2 cellular contexts compared by ENCODE assay signal in genomic region chr1:227297073-227297793, GRCh38.
TF ChIP-seq lines count a peak whose summit lies in the region.

No MANE protein-coding gene starts in this region.

TF ChIP-seq in K562, 482 proteins besides CTCF, POLR2A, EP300 and RAD21:
- TF ChIP-seq, protein P1, sequence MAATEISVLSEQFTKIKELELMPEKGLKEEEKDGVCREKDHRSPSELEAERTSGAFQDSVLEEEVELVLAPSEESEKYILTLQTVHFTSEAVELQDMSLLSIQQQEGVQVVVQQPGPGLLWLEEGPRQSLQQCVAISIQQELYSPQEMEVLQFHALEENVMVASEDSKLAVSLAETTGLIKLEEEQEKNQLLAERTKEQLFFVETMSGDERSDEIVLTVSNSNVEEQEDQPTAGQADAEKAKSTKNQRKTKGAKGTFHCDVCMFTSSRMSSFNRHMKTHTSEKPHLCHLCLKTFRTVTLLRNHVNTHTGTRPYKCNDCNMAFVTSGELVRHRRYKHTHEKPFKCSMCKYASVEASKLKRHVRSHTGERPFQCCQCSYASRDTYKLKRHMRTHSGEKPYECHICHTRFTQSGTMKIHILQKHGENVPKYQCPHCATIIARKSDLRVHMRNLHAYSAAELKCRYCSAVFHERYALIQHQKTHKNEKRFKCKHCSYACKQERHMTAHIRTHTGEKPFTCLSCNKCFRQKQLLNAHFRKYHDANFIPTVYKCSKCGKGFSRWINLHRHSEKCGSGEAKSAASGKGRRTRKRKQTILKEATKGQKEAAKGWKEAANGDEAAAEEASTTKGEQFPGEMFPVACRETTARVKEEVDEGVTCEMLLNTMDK (IDR thresholded peaks at IDR 0.05; ENCODE audit: borderline replicate concordance, insufficient read depth, low read depth, low read length, poor library complexity, severe bottlenecking): no peak
- TF ChIP-seq, protein P2, sequence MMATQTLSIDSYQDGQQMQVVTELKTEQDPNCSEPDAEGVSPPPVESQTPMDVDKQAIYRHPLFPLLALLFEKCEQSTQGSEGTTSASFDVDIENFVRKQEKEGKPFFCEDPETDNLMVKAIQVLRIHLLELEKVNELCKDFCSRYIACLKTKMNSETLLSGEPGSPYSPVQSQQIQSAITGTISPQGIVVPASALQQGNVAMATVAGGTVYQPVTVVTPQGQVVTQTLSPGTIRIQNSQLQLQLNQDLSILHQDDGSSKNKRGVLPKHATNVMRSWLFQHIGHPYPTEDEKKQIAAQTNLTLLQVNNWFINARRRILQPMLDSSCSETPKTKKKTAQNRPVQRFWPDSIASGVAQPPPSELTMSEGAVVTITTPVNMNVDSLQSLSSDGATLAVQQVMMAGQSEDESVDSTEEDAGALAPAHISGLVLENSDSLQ (IDR thresholded peaks at IDR 0.05): no peak
- no peak for TF ChIP-seq FOXO4 (CRISPR knock-in tag; IDR thresholded peaks at IDR 0.05)
- 0 out of 2 replicates have a peak, but pooled peaks have one; percentile 3 for TF ChIP-seq ZNF316 (IDR thresholded peaks at IDR 0.05)
- no peak for TF ChIP-seq RBBP5 (IDR thresholded peaks at IDR 0.05; ENCODE audit: borderline replicate concordance, insufficient read depth, low read length, poor library complexity, severe bottlenecking)
- TF ChIP-seq ELF4 (CRISPR knock-in tag; IDR thresholded peaks at IDR 0.05): no peak
- TF ChIP-seq SOX6 (IDR thresholded peaks at IDR 0.05): no peak
- TF ChIP-seq ZNF146 (CRISPR knock-in tag; IDR thresholded peaks at IDR 0.05; ENCODE audit: unreplicated experiment): peak; percentile 93
- no peak for TF ChIP-seq ZNF282 (CRISPR knock-in tag; IDR thresholded peaks at IDR 0.05)
- TF ChIP-seq, protein P3, sequence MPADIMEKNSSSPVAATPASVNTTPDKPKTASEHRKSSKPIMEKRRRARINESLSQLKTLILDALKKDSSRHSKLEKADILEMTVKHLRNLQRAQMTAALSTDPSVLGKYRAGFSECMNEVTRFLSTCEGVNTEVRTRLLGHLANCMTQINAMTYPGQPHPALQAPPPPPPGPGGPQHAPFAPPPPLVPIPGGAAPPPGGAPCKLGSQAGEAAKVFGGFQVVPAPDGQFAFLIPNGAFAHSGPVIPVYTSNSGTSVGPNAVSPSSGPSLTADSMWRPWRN (IDR thresholded peaks at IDR 0.05; ENCODE audit: low read depth): no peak
- TF ChIP-seq, protein P4, sequence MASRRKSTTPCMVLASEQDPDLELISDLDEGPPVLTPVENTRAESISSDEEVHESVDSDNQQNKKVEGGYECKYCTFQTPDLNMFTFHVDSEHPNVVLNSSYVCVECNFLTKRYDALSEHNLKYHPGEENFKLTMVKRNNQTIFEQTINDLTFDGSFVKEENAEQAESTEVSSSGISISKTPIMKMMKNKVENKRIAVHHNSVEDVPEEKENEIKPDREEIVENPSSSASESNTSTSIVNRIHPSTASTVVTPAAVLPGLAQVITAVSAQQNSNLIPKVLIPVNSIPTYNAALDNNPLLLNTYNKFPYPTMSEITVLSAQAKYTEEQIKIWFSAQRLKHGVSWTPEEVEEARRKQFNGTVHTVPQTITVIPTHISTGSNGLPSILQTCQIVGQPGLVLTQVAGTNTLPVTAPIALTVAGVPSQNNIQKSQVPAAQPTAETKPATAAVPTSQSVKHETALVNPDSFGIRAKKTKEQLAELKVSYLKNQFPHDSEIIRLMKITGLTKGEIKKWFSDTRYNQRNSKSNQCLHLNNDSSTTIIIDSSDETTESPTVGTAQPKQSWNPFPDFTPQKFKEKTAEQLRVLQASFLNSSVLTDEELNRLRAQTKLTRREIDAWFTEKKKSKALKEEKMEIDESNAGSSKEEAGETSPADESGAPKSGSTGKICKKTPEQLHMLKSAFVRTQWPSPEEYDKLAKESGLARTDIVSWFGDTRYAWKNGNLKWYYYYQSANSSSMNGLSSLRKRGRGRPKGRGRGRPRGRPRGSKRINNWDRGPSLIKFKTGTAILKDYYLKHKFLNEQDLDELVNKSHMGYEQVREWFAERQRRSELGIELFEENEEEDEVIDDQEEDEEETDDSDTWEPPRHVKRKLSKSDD (conservative IDR thresholded peaks at IDR 0.05; ENCODE audit: low read length): no peak
- TF ChIP-seq CCNT2 (IDR thresholded peaks at IDR 0.05; ENCODE audit: borderline replicate concordance, extremely low read depth, insufficient read length, low read depth, low read length): no peak
- no peak for TF ChIP-seq ZNF766 (CRISPR knock-in tag; conservative IDR thresholded peaks at IDR 0.05)
- no peak for TF ChIP-seq ETV5 (CRISPR knock-in tag; IDR thresholded peaks at IDR 0.05; ENCODE audit: low read depth)
- TF ChIP-seq SUPT5H (IDR thresholded peaks at IDR 0.05): no peak
- peak; percentile 44; the same call in 1 of the 2 replicates for TF ChIP-seq BCOR (IDR thresholded peaks at IDR 0.05)
- TF ChIP-seq RBM25 (IDR thresholded peaks at IDR 0.05; ENCODE audit: low read depth, low read length, severe bottlenecking): peak; percentile 65
- TF ChIP-seq KDM1A (IDR thresholded peaks at IDR 0.05): peak; percentile 32 to 48; a peak in 1 of 4 replicates

TF ChIP-seq in GM23338, 12 proteins besides CTCF, POLR2A, EP300 and RAD21 (continued from another document):
- TF ChIP-seq ZNF331 (CRISPR knock-in tag; IDR thresholded peaks at IDR 0.05; ENCODE audit: low read depth) (no peak), EZH2 (IDR thresholded peaks at IDR 0.05; ENCODE audit: low read depth, unreplicated experiment) (no peak), CREB1 (CRISPR knock-in tag; IDR thresholded peaks at IDR 0.05; ENCODE audit: low read depth) (no peak), JUNB (IDR thresholded peaks at IDR 0.05; ENCODE audit: unreplicated experiment) (no peak), STAT1 (IDR thresholded peaks at IDR 0.05; ENCODE audit: unreplicated experiment) (no peak)
- TF ChIP-seq, protein P5, sequence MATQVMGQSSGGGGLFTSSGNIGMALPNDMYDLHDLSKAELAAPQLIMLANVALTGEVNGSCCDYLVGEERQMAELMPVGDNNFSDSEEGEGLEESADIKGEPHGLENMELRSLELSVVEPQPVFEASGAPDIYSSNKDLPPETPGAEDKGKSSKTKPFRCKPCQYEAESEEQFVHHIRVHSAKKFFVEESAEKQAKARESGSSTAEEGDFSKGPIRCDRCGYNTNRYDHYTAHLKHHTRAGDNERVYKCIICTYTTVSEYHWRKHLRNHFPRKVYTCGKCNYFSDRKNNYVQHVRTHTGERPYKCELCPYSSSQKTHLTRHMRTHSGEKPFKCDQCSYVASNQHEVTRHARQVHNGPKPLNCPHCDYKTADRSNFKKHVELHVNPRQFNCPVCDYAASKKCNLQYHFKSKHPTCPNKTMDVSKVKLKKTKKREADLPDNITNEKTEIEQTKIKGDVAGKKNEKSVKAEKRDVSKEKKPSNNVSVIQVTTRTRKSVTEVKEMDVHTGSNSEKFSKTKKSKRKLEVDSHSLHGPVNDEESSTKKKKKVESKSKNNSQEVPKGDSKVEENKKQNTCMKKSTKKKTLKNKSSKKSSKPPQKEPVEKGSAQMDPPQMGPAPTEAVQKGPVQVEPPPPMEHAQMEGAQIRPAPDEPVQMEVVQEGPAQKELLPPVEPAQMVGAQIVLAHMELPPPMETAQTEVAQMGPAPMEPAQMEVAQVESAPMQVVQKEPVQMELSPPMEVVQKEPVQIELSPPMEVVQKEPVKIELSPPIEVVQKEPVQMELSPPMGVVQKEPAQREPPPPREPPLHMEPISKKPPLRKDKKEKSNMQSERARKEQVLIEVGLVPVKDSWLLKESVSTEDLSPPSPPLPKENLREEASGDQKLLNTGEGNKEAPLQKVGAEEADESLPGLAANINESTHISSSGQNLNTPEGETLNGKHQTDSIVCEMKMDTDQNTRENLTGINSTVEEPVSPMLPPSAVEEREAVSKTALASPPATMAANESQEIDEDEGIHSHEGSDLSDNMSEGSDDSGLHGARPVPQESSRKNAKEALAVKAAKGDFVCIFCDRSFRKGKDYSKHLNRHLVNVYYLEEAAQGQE (IDR thresholded peaks at IDR 0.05; ENCODE audit: unreplicated experiment): no peak
- TF ChIP-seq, protein P6, sequence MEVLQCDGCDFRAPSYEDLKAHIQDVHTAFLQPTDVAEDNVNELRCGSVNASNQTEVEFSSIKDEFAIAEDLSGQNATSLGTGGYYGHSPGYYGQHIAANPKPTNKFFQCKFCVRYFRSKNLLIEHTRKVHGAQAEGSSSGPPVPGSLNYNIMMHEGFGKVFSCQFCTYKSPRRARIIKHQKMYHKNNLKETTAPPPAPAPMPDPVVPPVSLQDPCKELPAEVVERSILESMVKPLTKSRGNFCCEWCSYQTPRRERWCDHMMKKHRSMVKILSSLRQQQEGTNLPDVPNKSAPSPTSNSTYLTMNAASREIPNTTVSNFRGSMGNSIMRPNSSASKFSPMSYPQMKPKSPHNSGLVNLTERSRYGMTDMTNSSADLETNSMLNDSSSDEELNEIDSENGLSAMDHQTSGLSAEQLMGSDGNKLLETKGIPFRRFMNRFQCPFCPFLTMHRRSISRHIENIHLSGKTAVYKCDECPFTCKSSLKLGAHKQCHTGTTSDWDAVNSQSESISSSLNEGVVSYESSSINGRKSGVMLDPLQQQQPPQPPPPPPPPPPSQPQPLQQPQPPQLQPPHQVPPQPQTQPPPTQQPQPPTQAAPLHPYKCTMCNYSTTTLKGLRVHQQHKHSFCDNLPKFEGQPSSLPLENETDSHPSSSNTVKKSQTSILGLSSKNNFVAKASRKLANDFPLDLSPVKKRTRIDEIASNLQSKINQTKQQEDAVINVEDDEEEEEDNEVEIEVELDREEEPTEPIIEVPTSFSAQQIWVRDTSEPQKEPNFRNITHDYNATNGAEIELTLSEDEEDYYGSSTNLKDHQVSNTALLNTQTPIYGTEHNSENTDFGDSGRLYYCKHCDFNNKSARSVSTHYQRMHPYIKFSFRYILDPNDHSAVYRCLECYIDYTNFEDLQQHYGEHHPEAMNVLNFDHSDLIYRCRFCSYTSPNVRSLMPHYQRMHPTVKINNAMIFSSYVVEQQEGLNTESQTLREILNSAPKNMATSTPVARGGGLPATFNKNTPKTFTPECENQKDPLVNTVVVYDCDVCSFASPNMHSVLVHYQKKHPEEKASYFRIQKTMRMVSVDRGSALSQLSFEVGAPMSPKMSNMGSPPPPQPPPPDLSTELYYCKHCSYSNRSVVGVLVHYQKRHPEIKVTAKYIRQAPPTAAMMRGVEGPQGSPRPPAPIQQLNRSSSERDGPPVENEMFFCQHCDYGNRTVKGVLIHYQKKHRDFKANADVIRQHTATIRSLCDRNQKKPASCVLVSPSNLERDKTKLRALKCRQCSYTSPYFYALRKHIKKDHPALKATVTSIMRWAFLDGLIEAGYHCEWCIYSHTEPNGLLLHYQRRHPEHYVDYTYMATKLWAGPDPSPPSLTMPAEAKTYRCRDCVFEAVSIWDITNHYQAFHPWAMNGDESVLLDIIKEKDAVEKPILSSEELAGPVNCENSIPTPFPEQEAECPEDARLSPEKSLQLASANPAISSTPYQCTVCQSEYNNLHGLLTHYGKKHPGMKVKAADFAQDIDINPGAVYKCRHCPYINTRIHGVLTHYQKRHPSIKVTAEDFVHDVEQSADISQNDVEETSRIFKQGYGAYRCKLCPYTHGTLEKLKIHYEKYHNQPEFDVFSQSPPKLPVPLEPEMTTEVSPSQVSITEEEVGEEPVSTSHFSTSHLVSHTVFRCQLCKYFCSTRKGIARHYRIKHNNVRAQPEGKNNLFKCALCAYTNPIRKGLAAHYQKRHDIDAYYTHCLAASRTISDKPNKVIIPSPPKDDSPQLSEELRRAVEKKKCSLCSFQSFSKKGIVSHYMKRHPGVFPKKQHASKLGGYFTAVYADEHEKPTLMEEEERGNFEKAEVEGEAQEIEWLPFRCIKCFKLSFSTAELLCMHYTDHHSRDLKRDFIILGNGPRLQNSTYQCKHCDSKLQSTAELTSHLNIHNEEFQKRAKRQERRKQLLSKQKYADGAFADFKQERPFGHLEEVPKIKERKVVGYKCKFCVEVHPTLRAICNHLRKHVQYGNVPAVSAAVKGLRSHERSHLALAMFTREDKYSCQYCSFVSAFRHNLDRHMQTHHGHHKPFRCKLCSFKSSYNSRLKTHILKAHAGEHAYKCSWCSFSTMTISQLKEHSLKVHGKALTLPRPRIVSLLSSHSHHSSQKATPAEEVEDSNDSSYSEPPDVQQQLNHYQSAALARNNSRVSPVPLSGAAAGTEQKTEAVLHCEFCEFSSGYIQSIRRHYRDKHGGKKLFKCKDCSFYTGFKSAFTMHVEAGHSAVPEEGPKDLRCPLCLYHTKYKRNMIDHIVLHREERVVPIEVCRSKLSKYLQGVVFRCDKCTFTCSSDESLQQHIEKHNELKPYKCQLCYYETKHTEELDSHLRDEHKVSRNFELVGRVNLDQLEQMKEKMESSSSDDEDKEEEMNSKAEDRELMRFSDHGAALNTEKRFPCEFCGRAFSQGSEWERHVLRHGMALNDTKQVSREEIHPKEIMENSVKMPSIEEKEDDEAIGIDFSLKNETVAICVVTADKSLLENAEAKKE (CRISPR knock-in tag; IDR thresholded peaks at IDR 0.05): no peak
